Comparison of ENCODE assay signal across 34 cellular contexts in the genomic region with DNA sequence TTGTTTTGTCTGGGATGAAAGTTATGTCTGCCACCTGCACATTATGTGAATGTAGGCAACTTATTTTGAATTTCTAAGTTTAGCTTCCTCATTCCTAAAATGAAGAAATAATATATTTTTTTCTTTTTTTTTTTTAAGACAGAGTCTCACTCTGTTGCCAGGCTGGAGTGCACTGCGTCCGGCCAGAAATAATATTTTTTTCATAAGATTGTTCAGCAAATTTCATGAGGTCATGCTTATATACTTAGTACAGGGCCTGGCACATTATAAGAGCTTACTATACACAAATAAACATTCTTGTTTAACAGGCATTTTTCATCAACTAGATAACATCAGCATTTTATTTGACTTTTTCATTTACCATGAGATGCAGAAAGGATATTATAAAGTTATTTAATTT.
"Had no signal": no experiment of that assay in that cellular context is flagged by ENCODE, and none has a peak within 500 bp of the region (broad histone marks: within the 10 kb centered on the region; RNA-seq: fewer than 3 reads in every experiment).

No MANE protein-coding gene starts in this region.

- ATAC-seq: activated naive CD4-positive, alpha-beta T cell treated with anti-CD3 and anti-CD28 coated beads, Interleukin-2, amount 50 U/mL, for 72 hours; activated naive CD8-positive, alpha-beta T cell treated with anti-CD3 and anti-CD28 coated beads, Interleukin-2, amount 50 U/mL, for 24 hours; activated T-cell treated with anti-CD3 and anti-CD28 coated beads, Interleukin-2, amount 50 U/mL, for 4 hours; activated T-cell treated with anti-CD3 and anti-CD28 coated beads, Interleukin-2, amount 50 U/mL, for 72 hours; activated T-helper 17 cell treated with anti-CD3 and anti-CD28 coated beads, Interleukin-2, amount 50 U/mL, for 72 hours; body of pancreas had no signal

- H3K36me3 ChIP-seq: adrenal gland, ascending aorta, brain microvascular endothelial cell, breast epithelium, cardiac muscle cell had no signal

- DNase-seq: activated effector memory CD4-positive, alpha-beta T cell treated with anti-CD3 and anti-CD28 coated beads, Interleukin-2, amount 50 U/mL, for 16 hours; activated effector memory CD4-positive, alpha-beta T cell treated with Interleukin-2 at 50 U/mL for 16 hours; activated gamma-delta T cell; activated gamma-delta T cell treated with Interleukin-2 at 50 U/mL for 16 hours; activated naive CD4-positive, alpha-beta T cell; activated naive CD4-positive, alpha-beta T cell treated with anti-CD3 and anti-CD28 coated beads for 36 hours; activated naive CD4-positive, alpha-beta T cell treated with anti-CD3 and anti-CD28 coated beads, Interleukin-2, amount 10 ng/mL, durations not matched to agents 7 days and 5 days; activated naive CD4-positive, alpha-beta T cell treated with anti-CD3 and anti-CD28 coated beads, Interleukin-2, amount 50 U/mL, for 16 hours; activated naive CD4-positive, alpha-beta T cell treated with Interleukin-2 at 50 U/mL for 16 hours; activated naive CD8-positive, alpha-beta T cell treated with anti-CD3 and anti-CD28 coated beads for 36 hours; activated naive CD8-positive, alpha-beta T cell treated with anti-CD3 and anti-CD28 coated beads, Interleukin-2, amount 10 ng/mL, durations not matched to agents 7 days and 5 days; activated naive CD8-positive, alpha-beta T cell treated with anti-CD3 and anti-CD28 coated beads, Interleukin-2, amount 50 U/mL, for 24 hours; activated T-cell treated with anti-CD3 and anti-CD28 coated beads, Interleukin-2, amount 50 U/mL, for 1 hour; activated T-cell treated with anti-CD3 and anti-CD28 coated beads, Interleukin-2, amount 50 U/mL, for 24 hours; activated T-cell treated with anti-CD3 and anti-CD28 coated beads, Interleukin-2, amount 50 U/mL, for 4 hours; activated T-cell treated with anti-CD3 and anti-CD28 coated beads, Interleukin-2, amount 50 U/mL, for 48 hours; activated T-cell treated with anti-CD3 and anti-CD28 coated beads, Interleukin-2, amount 50 U/mL, for 72 hours; adrenal gland; amniotic stem cell; amygdala; anterior cingulate cortex; aorta; body of pancreas; brain microvascular endothelial cell; caudate nucleus; central memory CD4-positive, alpha-beta T cell; cerebellar nuclear complex had no signal

- H3K4me3 ChIP-seq: adrenal gland, ascending aorta, body of pancreas, breast epithelium, cardiac muscle cell had no signal

- H3K4me1 ChIP-seq: adrenal gland, body of pancreas, breast epithelium had no signal

- FAIRE-seq: astrocyte, bronchial epithelial cell had no signal

- H3K9me3 ChIP-seq: adrenal gland, ascending aorta, body of pancreas, breast epithelium had no signal

- H3K27me3 ChIP-seq: adrenal gland, ascending aorta, body of pancreas, brain microvascular endothelial cell, breast epithelium, cardiac muscle cell had no signal

- H3K27ac ChIP-seq: adrenal gland, ascending aorta, body of pancreas, brain microvascular endothelial cell, breast epithelium, cardiac muscle cell had no signal
